In genomic region chr18:31268985-31269406, GRCh38 we compare ENCODE assay signal across 14 cellular contexts. TPM values are rescaled to one million over a fixed set of nuclear protein-coding genes. Genes with fewer than 3 reads are reported as not detected.
A peak's percentile ranks its signal among the peaks of the same experiment; 100 is the strongest.
DNase-seq lines count a peak whose midpoint lies in the region; ATAC-seq and TF ChIP-seq lines count a peak whose summit lies in the region.
"Had no signal": no experiment of that assay in that cellular context is flagged by ENCODE, and none has a peak within 500 bp of the region (broad histone marks: within the 10 kb centered on the region; RNA-seq: fewer than 3 reads in every experiment).

No MANE protein-coding gene starts in this region.

- DNase-seq in Daoy (ENCODE audit: low read depth) (peak; percentile 59), kidney glomerular epithelial cell (lab: John Stamatoyannopoulos, UW) (peak; percentile 81), CD1c-positive myeloid dendritic cell (ENCODE audit: extremely low spot score) (no peak), NCI-H1092 treated with DMSO at 0.1 percent for 48 hours (lab: John Stamatoyannopoulos, UW) (no peak)
- no peak for DNase-seq in activated CD4-positive, alpha-beta T cell treated with anti-CD3 and anti-CD28 coated beads, Interleukin-2, amount 50 U/mL, for 48 hours
- DNase-seq: left ventricle myocardium inferior, NCI-H2171 treated with DMSO at 0.1 percent for 48 hours, ovary, testis had no signal

- ATAC-seq in HG02678 (IDR thresholded peaks at IDR 0.05; ENCODE audit: unreplicated experiment) (peak; percentile 38), HG03095 (IDR thresholded peaks at IDR 0.05; ENCODE audit: unreplicated experiment) (no peak)

TF ChIP-seq in PFSK-1, 5 proteins besides CTCF, POLR2A, EP300 and RAD21:
- TF ChIP-seq POLR2AphosphoS5 (IDR thresholded peaks at IDR 0.05; ENCODE audit: low read depth, low read length) (no peak), SIN3A (IDR thresholded peaks at IDR 0.05; ENCODE audit: borderline replicate concordance, insufficient read depth, low read length) (0 out of 2 replicates have a peak, but pooled peaks have one; percentile 21)

RNA-seq across cellular contexts. Expression of gene DSG1, which starts 49.0 kb away (rescaled TPM):
- not detected in 2 replicates for total RNA-seq in Daoy (2014; rRNA removed; shearing (Covaris generic))
- not detected for polyA plus RNA-seq in PFSK-1 (2012; ENCODE audit: insufficient read length, low read depth)
- total RNA-seq: activated T-helper 1 cell treated with anti-CD3 and anti-CD28 coated beads, Interleukin-12 subunit alpha, Interleukin-12 subunit beta, Interleukin-2, Interleukin-4 antibody, amounts not matched to agents 30 ng/mL and 10 ng/mL and 1 ng/mL, durations not matched to agents 14 hours and 24 hours and 36 hours; ovary; SJSA1 had no signal
- polyA plus RNA-seq: ovary had no signal

Comparison
In these comparisons a context has a peak if more than half of its experiments do, and no peak if none do; other contexts are left out.
1. DNase-seq: peak in Daoy (single experiment) and kidney glomerular epithelial cell (single experiment); none in CD1c-positive myeloid dendritic cell (single experiment), activated CD4-positive, alpha-beta T cell treated with anti-CD3 and anti-CD28 coated beads, Interleukin-2, amount 50 U/mL, for 48 hours (0 of 2) and NCI-H1092 treated with DMSO at 0.1 percent for 48 hours (single experiment).